17 cellular contexts compared by ENCODE assay signal in the genomic region with DNA sequence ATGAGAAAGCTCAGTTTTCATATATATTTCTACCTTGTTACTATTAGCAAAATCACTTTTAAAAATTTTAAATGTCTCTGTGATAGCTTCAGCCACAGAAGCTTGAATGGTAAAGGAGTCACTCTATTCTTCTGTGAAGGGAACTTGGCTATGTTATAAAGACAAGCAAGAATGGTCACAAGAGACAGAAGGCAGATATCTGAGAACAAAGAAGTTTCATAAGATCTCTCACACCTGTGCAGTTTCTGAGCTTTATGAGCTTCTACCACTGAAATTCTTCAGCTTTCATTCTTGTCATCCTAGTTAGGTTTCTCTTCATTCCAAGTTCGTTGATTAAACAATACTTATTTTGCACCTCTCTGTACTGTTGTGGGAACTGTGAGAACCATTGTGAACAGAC.
"Had no signal": no experiment of that assay in that cellular context is flagged by ENCODE, and none has a peak within 500 bp of the region (broad histone marks: within the 10 kb centered on the region; RNA-seq: fewer than 3 reads in every experiment).

No MANE protein-coding gene starts in this region.

- H3K27me3 ChIP-seq: dorsolateral prefrontal cortex, esophagus muscularis mucosa, gastrocnemius medialis, heart right ventricle, pancreas, tibial artery had no signal

- DNase-seq: cortex of kidney; dorsolateral prefrontal cortex; effector CD8-positive, alpha-beta T cell; gastrocnemius medialis; heart right ventricle; hypothalamus; kidney glomerular epithelial cell; mesendoderm; naive B cell; occipital lobe; pancreas; right cardiac atrium; small intestine; stimulated activated CD4-positive, alpha-beta T cell treated with anti-CD3 and anti-CD28 coated beads, Interleukin-12 subunit alpha, Interleukin-12 subunit beta, amount 100 ng/mL, for 4 hours; stimulated activated naive CD8-positive, alpha-beta T cell treated with anti-CD3 and anti-CD28 coated beads, Interleukin-15, Interleukin-2, amounts not matched to agents 100 U/mL and 50 U/mL, for 24 hours; tibial artery had no signal

- H3K36me3 ChIP-seq: esophagus muscularis mucosa, gastrocnemius medialis, heart right ventricle, pancreas, tibial artery had no signal

- H3K4me3 ChIP-seq: dorsolateral prefrontal cortex, esophagus muscularis mucosa, gastrocnemius medialis, heart right ventricle, pancreas, tibial artery had no signal

- ATAC-seq: gastrocnemius medialis; heart right ventricle; pancreas; right cardiac atrium; stimulated activated naive CD8-positive, alpha-beta T cell treated with anti-CD3 and anti-CD28 coated beads, Interleukin-15, Interleukin-2, amounts not matched to agents 100 U/mL and 50 U/mL, for 24 hours had no signal

- H3K4me1 ChIP-seq: esophagus muscularis mucosa, gastrocnemius medialis, heart right ventricle, pancreas, tibial artery had no signal

- H3K27ac ChIP-seq: dorsolateral prefrontal cortex, esophagus muscularis mucosa, gastrocnemius medialis, heart right ventricle, pancreas, tibial artery had no signal
